Comparison of ENCODE assay signal across 14 cellular contexts in genomic region chr12:133107121-133107520, GRCh38. TPM values are rescaled to one million over a fixed set of nuclear protein-coding genes. Genes with fewer than 3 reads are reported as not detected.
DNase-seq lines count a peak whose midpoint lies in the region; ATAC-seq, FAIRE-seq and TF ChIP-seq lines count a peak whose summit lies in the region.
"Had no signal": no experiment of that assay in that cellular context is flagged by ENCODE, and none has a peak within 500 bp of the region (broad histone marks: within the 10 kb centered on the region; RNA-seq: fewer than 3 reads in every experiment).

No MANE protein-coding gene starts in this region.

- H2AFZ ChIP-seq in K562 (ENCODE audit: low read depth, low read length), result no peak overlapping the region

- TF ChIP-seq POLR2A in K562 (conservative IDR thresholded peaks at IDR 0.05), result no peak

- TF ChIP-seq RAD21 in K562 (CRISPR knock-in tag; conservative IDR thresholded peaks at IDR 0.05 in 1 of 2, IDR thresholded peaks at IDR 0.05 in 1 of 2), result no peak

- no peak overlapping the region for H3K27ac ChIP-seq in CD8-positive, alpha-beta T cell (ENCODE audit: low read depth, low read length)
- H3K27ac ChIP-seq in K562 (ENCODE audit: extremely low read depth, low read depth, low read length) (no peak overlapping the region), subcutaneous abdominal adipose tissue (ENCODE audit: low read depth, low read length) (no peak overlapping the region)
- H3K27ac ChIP-seq: A549 had no signal

- H3K27me3 ChIP-seq in CD8-positive, alpha-beta T cell (ENCODE audit: insufficient read depth, low read length), result no peaks in the 10 kb centered on the region
- H3K27me3 ChIP-seq in K562 (ENCODE audit: control insufficient read depth in 2 of 2, insufficient read depth in 2 of 2, low read length in 2 of 2), result no peaks in the 10 kb centered on the region
- H3K27me3 ChIP-seq in subcutaneous abdominal adipose tissue (ENCODE audit: control insufficient read depth in 5 of 5, insufficient read depth in 4 of 5, low read length in 5 of 5), result no peaks in the 10 kb centered on the region
- H3K27me3 ChIP-seq: BE2C had no signal

- no peaks in the 10 kb centered on the region for H3K79me2 ChIP-seq in K562 (ENCODE audit: control insufficient read depth, insufficient read depth, low read length)

- H3K36me3 Mint-ChIP-seq in CD8-positive, alpha-beta T cell, result peaks cover 81% of the 10 kb centered on the region
- H3K36me3 Mint-ChIP-seq in T-helper 17 cell (ENCODE audit: low read depth), result peaks cover 7% of the 10 kb centered on the region

- H3K4me3 Mint-ChIP-seq in CD8-positive, alpha-beta T cell, result no peak overlapping the region
- H3K4me3 Mint-ChIP-seq in T-helper 17 cell, result no peak overlapping the region
- H3K4me3 Mint-ChIP-seq: H9 had no signal

- no peak for TF ChIP-seq CTCF in CD8-positive, alpha-beta T cell (IDR thresholded peaks at IDR 0.05)
- TF ChIP-seq CTCF in K562 (IDR thresholded peaks at IDR 0.05 in 2 of 3, conservative IDR thresholded peaks at IDR 0.05 in 1 of 3; ENCODE audit: insufficient read depth in 2 of 3, low read depth in 1 of 3, low read length in 3 of 3), result no peak

- no peaks in the 10 kb centered on the region for H3K27me3 Mint-ChIP-seq in CD8-positive, alpha-beta T cell (ENCODE audit: low read depth)
- no peaks in the 10 kb centered on the region for H3K27me3 Mint-ChIP-seq in T-helper 17 cell

- H3K4me1 Mint-ChIP-seq in CD8-positive, alpha-beta T cell (ENCODE audit: low read depth), result no peaks in the 10 kb centered on the region
- no peaks in the 10 kb centered on the region for H3K4me1 Mint-ChIP-seq in T-helper 17 cell
- H3K4me1 Mint-ChIP-seq: H9 had no signal

- no peak overlapping the region for H3K4me2 ChIP-seq in K562 (ENCODE audit: insufficient read depth, low read length)
- H3K4me2 ChIP-seq: A549 had no signal

- peaks cover 53% of the 10 kb centered on the region for H3K9me3 Mint-ChIP-seq in CD8-positive, alpha-beta T cell

- no peak for DNase-seq in CD8-positive, alpha-beta T cell
- DNase-seq in K562 (ENCODE audit: extremely low read depth in 1 of 4, low spot score in 3 of 4) (no peak), T-helper 17 cell (no peak), NCI-H2029 treated with DMSO at 0.1 percent for 48 hours (lab: John Stamatoyannopoulos, UW) (no peak)
- DNase-seq: BE2C, Calu3, DMS 273 treated with DMSO at 0.1 percent for 48 hours, GOT3, H9 had no signal

- peak overlapping the region; percentile 31 for H3K4me3 ChIP-seq in CD8-positive, alpha-beta T cell (ENCODE audit: low read depth, low read length)
- H3K4me3 ChIP-seq in K562, result no peak overlapping the region
- peak overlapping the region; percentile 36 to 65 (median 51) for H3K4me3 ChIP-seq in subcutaneous abdominal adipose tissue (ENCODE audit: low read depth in 1 of 5, low read length in 5 of 5)
- H3K4me3 ChIP-seq: A549 had no signal

- POLR2A ChIA-PET in CD8-positive, alpha-beta T cell (lab: Charles Lee), result no interaction called here
- POLR2A ChIA-PET in K562 (lab: Yijun Ruan, JAX), result no interaction called here

- H4K20me1 ChIP-seq in K562 (replicated peaks; ENCODE audit: control insufficient read depth, insufficient read depth, low read length), result no peaks in the 10 kb centered on the region

- H3K4me1 ChIP-seq in CD8-positive, alpha-beta T cell (ENCODE audit: insufficient read depth, low read length), result no peaks in the 10 kb centered on the region
- H3K4me1 ChIP-seq in K562 (replicated peaks in 1 of 2; ENCODE audit: control insufficient read depth in 2 of 2, insufficient read depth in 2 of 2, low read length in 2 of 2) (no peaks in the 10 kb centered on the region), subcutaneous abdominal adipose tissue (ENCODE audit: control insufficient read depth in 5 of 5, insufficient read depth in 5 of 5, low read length in 5 of 5) (no peaks in the 10 kb centered on the region)
- H3K4me1 ChIP-seq: A549, BE2C had no signal

- peaks cover 72% of the 10 kb centered on the region for H3K9me3 ChIP-seq in CD8-positive, alpha-beta T cell (ENCODE audit: low read length)
- H3K9me3 ChIP-seq in K562 (replicated peaks; ENCODE audit: control insufficient read depth, insufficient read depth, low read depth, low read length) (peaks cover 30% of the 10 kb centered on the region), subcutaneous abdominal adipose tissue (ENCODE audit: control insufficient read depth in 5 of 5, low read length in 5 of 5) (peaks cover 79 to 100% (median 96%) of the 10 kb centered on the region in 5 donors), T-helper 17 cell (ENCODE audit: control insufficient read depth, low read length, poor library complexity, severe bottlenecking) (peaks cover 59% of the 10 kb centered on the region)

- H3K9me1 ChIP-seq in K562 (ENCODE audit: control insufficient read depth, insufficient read depth, low read length), result no peaks in the 10 kb centered on the region

- CTCF ChIA-PET in CD8-positive, alpha-beta T cell (lab: Charles Lee), result no interaction called here
- CTCF ChIA-PET in K562 (lab: Yijun Ruan, JAX; ENCODE audit: low intra/inter-chr PET ratio), result no interaction called here

- peaks cover 32% of the 10 kb centered on the region for H3K36me3 ChIP-seq in CD8-positive, alpha-beta T cell (ENCODE audit: insufficient read depth, low read length)
- H3K36me3 ChIP-seq in K562 (ENCODE audit: control insufficient read depth, insufficient read depth, low read length) (peaks cover 15% of the 10 kb centered on the region; the same call in 2 of the 3 replicates), subcutaneous abdominal adipose tissue (ENCODE audit: control insufficient read depth in 5 of 5, insufficient read depth in 5 of 5, low read length in 5 of 5) (peaks cover 32 to 61% (median 45%) of the 10 kb centered on the region in 5 donors)

- no peak overlapping the region for H3K27ac Mint-ChIP-seq in CD8-positive, alpha-beta T cell
- no peak overlapping the region for H3K27ac Mint-ChIP-seq in T-helper 17 cell
- H3K27ac Mint-ChIP-seq: H9 had no signal

- intact Hi-C loops in CD8-positive, alpha-beta T cell (cut with DNase I, micrococcal nuclease), result loop anchor here in 1 of 2 experiments (5.0 kb wide), 1 partner anchor 50 kb away; no protein-coding TSS in a partner anchor
- intact Hi-C loops in K562 (cut with micrococcal nuclease), result no loop called here

- no peak overlapping the region for H3K9ac ChIP-seq in K562 (ENCODE audit: insufficient read depth in 1 of 2, low read depth in 2 of 2, low read length in 2 of 2)
- no peak overlapping the region for H3K9ac ChIP-seq in subcutaneous abdominal adipose tissue (ENCODE audit: low read length in 5 of 5)

- in situ Hi-C loops in K562 (cut with MboI), result no loop called here

- TF ChIP-seq EP300 in K562 (IDR thresholded peaks at IDR 0.05; ENCODE audit: low read length), result no peak

- FAIRE-seq in K562 (lab: Jason Lieb, UNC), result no peak
- peak; percentile 21 for FAIRE-seq in islet of Langerhans (lab: Jason Lieb, UNC)
- FAIRE-seq: A549, GM18507 had no signal

- WGBS in K562 (ENCODE audit: insufficient coverage, low coverage, missing lambda C conversion rate), result 22% methylated on average over 1 of the region's 1 CpG

- no peak for ATAC-seq in CD8-positive, alpha-beta T cell
- ATAC-seq in K562 (no peak), T-helper 17 cell (no peak), GM19035 (IDR thresholded peaks at IDR 0.05; ENCODE audit: unreplicated experiment) (no peak)
- ATAC-seq: A549 had no signal

- no TSS peak for BruUV-seq in K562 (replicated peaks; lab: Mats Ljungman, UMichigan)

RNA-seq across cellular contexts. Expression of gene ZNF891, which starts 23.0 kb away (rescaled TPM):
- 1 to 10 TPM; 4.5 to 5.2 TPM for total RNA-seq in CD8-positive, alpha-beta T cell
- total RNA-seq in K562 (2011; cell fraction: chromatin; rRNA removed; ENCODE audit: low replicate concordance), result 2.8 and 10.0 TPM in 2 replicates
- 1.7 and 2.5 TPM in 2 replicates for total RNA-seq in K562 (2011; cell fraction: nucleolus; rRNA removed)
- total RNA-seq in K562 (2011; cell fraction: nucleoplasm; rRNA removed), result 5.2 and 11.8 TPM in 2 replicates
- total RNA-seq in K562 (2014; rRNA removed), result 0.94 and 0.95 TPM in 2 replicates
- total RNA-seq in K562 (2014; rRNA removed; fragmentation: Illumina TruSeq; extraction: Trizol), result 2.0 and 2.3 TPM in 2 replicates
- total RNA-seq in K562 (2015; rRNA removed; fragmentation: Illumina TruSeq; extraction: Trizol), result 1.7 and 1.8 TPM in 2 replicates
- 1.2 and 1.3 TPM in 2 replicates for total RNA-seq in K562 (2021)
- 1.5 and 2.0 TPM in 2 replicates for polyA plus RNA-seq in K562 (2011; rRNA removed)
- polyA plus RNA-seq in K562 (2011; cell fraction: cytosol; rRNA removed), result 0.31 and 0.68 TPM in 2 replicates
- polyA plus RNA-seq in K562 (2011; cell fraction: nucleus; rRNA removed), result 2.3 and 3.1 TPM in 2 replicates
- polyA plus RNA-seq in K562 (2012), result 0.55 and 0.82 TPM in 2 replicates
- polyA plus RNA-seq in K562 (2014; fragmentation: Illumina TruSeq; extraction: Trizol), result 1.1 and 1.3 TPM in 2 replicates
- polyA plus RNA-seq in K562 (2014; fragmentation: Nextera tagmentation; extraction: Ambion mirVana), result under 1 TPM; 0.41 to 0.53 TPM
- polyA plus RNA-seq in K562 (2014; rRNA removed), result 1.3 and 1.5 TPM in 2 replicates
- 2.6 and 2.8 TPM in 2 replicates for polyA minus RNA-seq in K562 (2011; rRNA and poly(A)+ RNA removed)
- polyA minus RNA-seq in K562 (2011; cell fraction: cytosol; rRNA and poly(A)+ RNA removed), result 0.55 and 0.57 TPM in 2 replicates
- 2.7 and 3.2 TPM in 2 replicates for polyA minus RNA-seq in K562 (2011; cell fraction: nucleus; rRNA and poly(A)+ RNA removed)
- total RNA-seq in T-helper 17 cell, result 1 to 10 TPM; 3.1 to 4.0 TPM

RNA-seq across cellular contexts. Expression of gene ZNF10, which starts 23.3 kb away (rescaled TPM):
- total RNA-seq in CD8-positive, alpha-beta T cell, result 10 to 100 TPM; 63.5 to 65.5 TPM
- total RNA-seq in K562 (2011; cell fraction: chromatin; rRNA removed; ENCODE audit: low replicate concordance), result 19.8 and 36.9 TPM in 2 replicates
- total RNA-seq in K562 (2011; cell fraction: nucleolus; rRNA removed), result 16.5 and 17.5 TPM in 2 replicates
- total RNA-seq in K562 (2011; cell fraction: nucleoplasm; rRNA removed), result 31.3 and 34.2 TPM in 2 replicates
- total RNA-seq in K562 (2014; rRNA removed), result 2.1 and 5.8 TPM in 2 replicates
- 5.0 TPM in 2 replicates for total RNA-seq in K562 (2014; rRNA removed; fragmentation: Illumina TruSeq; extraction: Trizol)
- total RNA-seq in K562 (2015; rRNA removed; fragmentation: Illumina TruSeq; extraction: Trizol), result 4.4 and 4.6 TPM in 2 replicates
- total RNA-seq in K562 (2021), result 4.3 and 5.0 TPM in 2 replicates
- 4.5 and 4.9 TPM in 2 replicates for polyA plus RNA-seq in K562 (2011; rRNA removed)
- 3.0 and 4.9 TPM in 2 replicates for polyA plus RNA-seq in K562 (2011; cell fraction: cytosol; rRNA removed)
- polyA plus RNA-seq in K562 (2011; cell fraction: nucleus; rRNA removed), result 9.3 and 13.1 TPM in 2 replicates
- 3.2 and 4.2 TPM in 2 replicates for polyA plus RNA-seq in K562 (2012)
- 3.5 and 5.8 TPM in 2 replicates for polyA plus RNA-seq in K562 (2014; fragmentation: Illumina TruSeq; extraction: Trizol)
- 1 to 10 TPM; 4.8 to 5.2 TPM for polyA plus RNA-seq in K562 (2014; fragmentation: Nextera tagmentation; extraction: Ambion mirVana)
- 2.1 and 4.1 TPM in 2 replicates for polyA plus RNA-seq in K562 (2014; rRNA removed)
- 15.5 and 16.6 TPM in 2 replicates for polyA minus RNA-seq in K562 (2011; rRNA and poly(A)+ RNA removed)
- polyA minus RNA-seq in K562 (2011; cell fraction: cytosol; rRNA and poly(A)+ RNA removed), result 3.4 and 7.4 TPM in 2 replicates
- polyA minus RNA-seq in K562 (2011; cell fraction: nucleus; rRNA and poly(A)+ RNA removed), result 17.3 and 21.0 TPM in 2 replicates
- 10 to 100 TPM; 17.8 to 31.9 TPM for total RNA-seq in T-helper 17 cell

RNA-seq across cellular contexts. Expression of gene ZNF140, which starts 26.4 kb away (rescaled TPM):
- total RNA-seq in CD8-positive, alpha-beta T cell, result 1 to 10 TPM; 9.1 to 9.4 TPM
- 21.0 and 27.2 TPM in 2 replicates for total RNA-seq in K562 (2011; cell fraction: chromatin; rRNA removed; ENCODE audit: low replicate concordance)
- 13.0 and 14.2 TPM in 2 replicates for total RNA-seq in K562 (2011; cell fraction: nucleolus; rRNA removed)
- 20.3 and 33.6 TPM in 2 replicates for total RNA-seq in K562 (2011; cell fraction: nucleoplasm; rRNA removed)
- 10.9 and 12.8 TPM in 2 replicates for total RNA-seq in K562 (2014; rRNA removed)
- 6.8 and 8.4 TPM in 2 replicates for total RNA-seq in K562 (2014; rRNA removed; fragmentation: Illumina TruSeq; extraction: Trizol)
- total RNA-seq in K562 (2015; rRNA removed; fragmentation: Illumina TruSeq; extraction: Trizol), result 6.7 and 7.2 TPM in 2 replicates
- 4.0 and 4.9 TPM in 2 replicates for total RNA-seq in K562 (2021)
- polyA plus RNA-seq in K562 (2011; rRNA removed), result 6.4 and 7.8 TPM in 2 replicates
- 3.2 and 3.6 TPM in 2 replicates for polyA plus RNA-seq in K562 (2011; cell fraction: cytosol; rRNA removed)
- 6.8 and 8.6 TPM in 2 replicates for polyA plus RNA-seq in K562 (2011; cell fraction: nucleus; rRNA removed)
- polyA plus RNA-seq in K562 (2012), result 5.6 and 8.1 TPM in 2 replicates
- polyA plus RNA-seq in K562 (2014; fragmentation: Illumina TruSeq; extraction: Trizol), result 5.3 and 6.1 TPM in 2 replicates
- polyA plus RNA-seq in K562 (2014; fragmentation: Nextera tagmentation; extraction: Ambion mirVana), result 1 to 10 TPM; 1.6 to 3.4 TPM
- 4.3 and 4.5 TPM in 2 replicates for polyA plus RNA-seq in K562 (2014; rRNA removed)
- 9.4 and 11.5 TPM in 2 replicates for polyA minus RNA-seq in K562 (2011; rRNA and poly(A)+ RNA removed)
- 3.5 and 4.3 TPM in 2 replicates for polyA minus RNA-seq in K562 (2011; cell fraction: cytosol; rRNA and poly(A)+ RNA removed)
- polyA minus RNA-seq in K562 (2011; cell fraction: nucleus; rRNA and poly(A)+ RNA removed), result 12.7 and 16.4 TPM in 2 replicates
- total RNA-seq in T-helper 17 cell, result 10 to 100 TPM; 10.9 to 15.8 TPM
